ENCODE assay signal across 20 cellular contexts in genomic region chr14:61973981-61974380, GRCh38.
DNase-seq lines count a peak whose midpoint lies in the region; ATAC-seq and TF ChIP-seq lines count a peak whose summit lies in the region.
"Had no signal": no experiment of that assay in that cellular context is flagged by ENCODE, and none has a peak within 500 bp of the region (broad histone marks: within the 10 kb centered on the region; RNA-seq: fewer than 3 reads in every experiment).

No MANE protein-coding gene starts in this region.

- H3K9ac ChIP-seq in adipocyte (ENCODE audit: low read length): no peak overlapping the region
- H3K9ac ChIP-seq: BLaER1 had no signal

- no peaks in the 10 kb centered on the region for H3K9me3 ChIP-seq in adipocyte (ENCODE audit: control insufficient read depth, low read length)
- H3K9me3 ChIP-seq: gastrocnemius medialis had no signal

- peak; percentile 17 for DNase-seq in GM03348 (ENCODE audit: low spot score)
- DNase-seq in adipocyte (ENCODE audit: low read depth): peak; percentile 49
- DNase-seq in foreskin fibroblast: peak; percentile 43 to 69
- DNase-seq in renal cortical epithelial cell (ENCODE audit: low read depth): peak; percentile 15
- no peak for DNase-seq in NCI-H2227 treated with DMSO at 0.1 percent for 48 hours (lab: John Stamatoyannopoulos, UW)
- no peak for DNase-seq in NCI-H526 treated with DMSO at 0.1 percent for 48 hours (lab: John Stamatoyannopoulos, UW)
- DNase-seq in left lobe of liver (ENCODE audit: low spot score): no peak
- DNase-seq: activated CD4-positive, alpha-beta T cell treated with anti-CD3 and anti-CD28 coated beads, Interleukin-2, amount 50 U/mL, for 1 hour; activated naive CD4-positive, alpha-beta T cell treated with anti-CD3 and anti-CD28 coated beads, Interleukin-2, amount 10 ng/mL, durations not matched to agents 7 days and 5 days; effector CD8-positive, alpha-beta T cell; gastrocnemius medialis; MV-4-11; NCI-H2107; Peyer's patch; sigmoid colon; stimulated activated CD4-positive, alpha-beta T cell treated with anti-CD3 and anti-CD28 coated beads, Interleukin-4, amount 100 ng/mL, for 24 hours; stimulated activated CD8-positive, alpha-beta memory T cell treated with anti-CD3 and anti-CD28 coated beads, Interleukin-4, amount 100 ng/mL, for 48 hours had no signal

- no peak for TF ChIP-seq CTCF in foreskin fibroblast (IDR thresholded peaks at IDR 0.05; ENCODE audit: low read depth, low read length)

- no peaks in the 10 kb centered on the region for H3K36me3 ChIP-seq in adipocyte (ENCODE audit: control insufficient read depth, insufficient read depth, low read length, severe bottlenecking)
- H3K36me3 ChIP-seq: BLaER1, gastrocnemius medialis, Peyer's patch, sigmoid colon had no signal

- H3K4me3 ChIP-seq in adipocyte (ENCODE audit: low read length) (no peak overlapping the region), foreskin fibroblast (ENCODE audit: low read depth in 1 of 2, low read length in 2 of 2) (no peak overlapping the region)
- H3K4me3 ChIP-seq: BLaER1, gastrocnemius medialis, Peyer's patch, sigmoid colon had no signal

- no peaks in the 10 kb centered on the region for H3K27me3 ChIP-seq in adipocyte (replicated peaks; ENCODE audit: control insufficient read depth, insufficient read depth, low read length)
- H3K27me3 ChIP-seq: BLaER1, gastrocnemius medialis, Peyer's patch, sigmoid colon had no signal

- ATAC-seq in HG03565 (IDR thresholded peaks at IDR 0.05; ENCODE audit: unreplicated experiment) (no peak), left lobe of liver (no peak)
- ATAC-seq: gastrocnemius medialis, SK-N-SH treated with all-trans-retinoic acid at 6 μM for 48 hours had no signal

- H3K4me1 ChIP-seq in adipocyte (ENCODE audit: control insufficient read depth, insufficient read depth, low read length): no peaks in the 10 kb centered on the region
- H3K4me1 ChIP-seq: BLaER1, gastrocnemius medialis, Peyer's patch, sigmoid colon had no signal

Comparison
In these comparisons a context has a peak if more than half of its experiments do, and no peak if none do; other contexts are left out.
1. DNase-seq: peak in GM03348 (single experiment), adipocyte (single experiment), foreskin fibroblast (2 of 2) and renal cortical epithelial cell (single experiment); none in NCI-H2227 treated with DMSO at 0.1 percent for 48 hours (single experiment), NCI-H526 treated with DMSO at 0.1 percent for 48 hours (single experiment) and left lobe of liver (single experiment).